1 cellular context compared by ENCODE assay signal in the genomic region with DNA sequence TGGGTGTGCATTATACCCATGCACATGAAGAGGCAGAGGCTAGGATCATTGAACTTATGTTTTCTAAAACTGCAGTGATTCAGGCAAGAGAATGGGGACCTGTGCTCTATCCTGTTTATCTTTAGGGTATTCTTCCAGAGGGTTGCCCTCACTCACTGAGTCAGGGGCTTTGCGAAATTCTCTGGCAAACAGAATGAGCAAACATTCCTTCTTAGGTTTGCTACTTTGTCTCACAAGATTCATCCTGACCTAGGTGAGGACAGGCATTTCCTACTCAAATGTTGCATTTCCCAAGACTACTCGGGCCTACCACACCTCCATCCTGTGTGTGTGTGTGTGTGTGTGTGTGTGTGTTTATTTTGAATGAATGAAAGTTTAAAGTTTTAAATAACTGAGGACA.
TF ChIP-seq lines count a peak whose summit lies in the region.

No MANE protein-coding gene starts in this region.

TF ChIP-seq in GM23338, 12 proteins besides CTCF, POLR2A, EP300 and RAD21 (continued from another document):
- TF ChIP-seq, protein P1, sequence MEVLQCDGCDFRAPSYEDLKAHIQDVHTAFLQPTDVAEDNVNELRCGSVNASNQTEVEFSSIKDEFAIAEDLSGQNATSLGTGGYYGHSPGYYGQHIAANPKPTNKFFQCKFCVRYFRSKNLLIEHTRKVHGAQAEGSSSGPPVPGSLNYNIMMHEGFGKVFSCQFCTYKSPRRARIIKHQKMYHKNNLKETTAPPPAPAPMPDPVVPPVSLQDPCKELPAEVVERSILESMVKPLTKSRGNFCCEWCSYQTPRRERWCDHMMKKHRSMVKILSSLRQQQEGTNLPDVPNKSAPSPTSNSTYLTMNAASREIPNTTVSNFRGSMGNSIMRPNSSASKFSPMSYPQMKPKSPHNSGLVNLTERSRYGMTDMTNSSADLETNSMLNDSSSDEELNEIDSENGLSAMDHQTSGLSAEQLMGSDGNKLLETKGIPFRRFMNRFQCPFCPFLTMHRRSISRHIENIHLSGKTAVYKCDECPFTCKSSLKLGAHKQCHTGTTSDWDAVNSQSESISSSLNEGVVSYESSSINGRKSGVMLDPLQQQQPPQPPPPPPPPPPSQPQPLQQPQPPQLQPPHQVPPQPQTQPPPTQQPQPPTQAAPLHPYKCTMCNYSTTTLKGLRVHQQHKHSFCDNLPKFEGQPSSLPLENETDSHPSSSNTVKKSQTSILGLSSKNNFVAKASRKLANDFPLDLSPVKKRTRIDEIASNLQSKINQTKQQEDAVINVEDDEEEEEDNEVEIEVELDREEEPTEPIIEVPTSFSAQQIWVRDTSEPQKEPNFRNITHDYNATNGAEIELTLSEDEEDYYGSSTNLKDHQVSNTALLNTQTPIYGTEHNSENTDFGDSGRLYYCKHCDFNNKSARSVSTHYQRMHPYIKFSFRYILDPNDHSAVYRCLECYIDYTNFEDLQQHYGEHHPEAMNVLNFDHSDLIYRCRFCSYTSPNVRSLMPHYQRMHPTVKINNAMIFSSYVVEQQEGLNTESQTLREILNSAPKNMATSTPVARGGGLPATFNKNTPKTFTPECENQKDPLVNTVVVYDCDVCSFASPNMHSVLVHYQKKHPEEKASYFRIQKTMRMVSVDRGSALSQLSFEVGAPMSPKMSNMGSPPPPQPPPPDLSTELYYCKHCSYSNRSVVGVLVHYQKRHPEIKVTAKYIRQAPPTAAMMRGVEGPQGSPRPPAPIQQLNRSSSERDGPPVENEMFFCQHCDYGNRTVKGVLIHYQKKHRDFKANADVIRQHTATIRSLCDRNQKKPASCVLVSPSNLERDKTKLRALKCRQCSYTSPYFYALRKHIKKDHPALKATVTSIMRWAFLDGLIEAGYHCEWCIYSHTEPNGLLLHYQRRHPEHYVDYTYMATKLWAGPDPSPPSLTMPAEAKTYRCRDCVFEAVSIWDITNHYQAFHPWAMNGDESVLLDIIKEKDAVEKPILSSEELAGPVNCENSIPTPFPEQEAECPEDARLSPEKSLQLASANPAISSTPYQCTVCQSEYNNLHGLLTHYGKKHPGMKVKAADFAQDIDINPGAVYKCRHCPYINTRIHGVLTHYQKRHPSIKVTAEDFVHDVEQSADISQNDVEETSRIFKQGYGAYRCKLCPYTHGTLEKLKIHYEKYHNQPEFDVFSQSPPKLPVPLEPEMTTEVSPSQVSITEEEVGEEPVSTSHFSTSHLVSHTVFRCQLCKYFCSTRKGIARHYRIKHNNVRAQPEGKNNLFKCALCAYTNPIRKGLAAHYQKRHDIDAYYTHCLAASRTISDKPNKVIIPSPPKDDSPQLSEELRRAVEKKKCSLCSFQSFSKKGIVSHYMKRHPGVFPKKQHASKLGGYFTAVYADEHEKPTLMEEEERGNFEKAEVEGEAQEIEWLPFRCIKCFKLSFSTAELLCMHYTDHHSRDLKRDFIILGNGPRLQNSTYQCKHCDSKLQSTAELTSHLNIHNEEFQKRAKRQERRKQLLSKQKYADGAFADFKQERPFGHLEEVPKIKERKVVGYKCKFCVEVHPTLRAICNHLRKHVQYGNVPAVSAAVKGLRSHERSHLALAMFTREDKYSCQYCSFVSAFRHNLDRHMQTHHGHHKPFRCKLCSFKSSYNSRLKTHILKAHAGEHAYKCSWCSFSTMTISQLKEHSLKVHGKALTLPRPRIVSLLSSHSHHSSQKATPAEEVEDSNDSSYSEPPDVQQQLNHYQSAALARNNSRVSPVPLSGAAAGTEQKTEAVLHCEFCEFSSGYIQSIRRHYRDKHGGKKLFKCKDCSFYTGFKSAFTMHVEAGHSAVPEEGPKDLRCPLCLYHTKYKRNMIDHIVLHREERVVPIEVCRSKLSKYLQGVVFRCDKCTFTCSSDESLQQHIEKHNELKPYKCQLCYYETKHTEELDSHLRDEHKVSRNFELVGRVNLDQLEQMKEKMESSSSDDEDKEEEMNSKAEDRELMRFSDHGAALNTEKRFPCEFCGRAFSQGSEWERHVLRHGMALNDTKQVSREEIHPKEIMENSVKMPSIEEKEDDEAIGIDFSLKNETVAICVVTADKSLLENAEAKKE (CRISPR knock-in tag; IDR thresholded peaks at IDR 0.05), result no peak
- TF ChIP-seq, protein P2, sequence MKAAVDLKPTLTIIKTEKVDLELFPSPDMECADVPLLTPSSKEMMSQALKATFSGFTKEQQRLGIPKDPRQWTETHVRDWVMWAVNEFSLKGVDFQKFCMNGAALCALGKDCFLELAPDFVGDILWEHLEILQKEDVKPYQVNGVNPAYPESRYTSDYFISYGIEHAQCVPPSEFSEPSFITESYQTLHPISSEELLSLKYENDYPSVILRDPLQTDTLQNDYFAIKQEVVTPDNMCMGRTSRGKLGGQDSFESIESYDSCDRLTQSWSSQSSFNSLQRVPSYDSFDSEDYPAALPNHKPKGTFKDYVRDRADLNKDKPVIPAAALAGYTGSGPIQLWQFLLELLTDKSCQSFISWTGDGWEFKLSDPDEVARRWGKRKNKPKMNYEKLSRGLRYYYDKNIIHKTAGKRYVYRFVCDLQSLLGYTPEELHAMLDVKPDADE (IDR thresholded peaks at IDR 0.05), result no peak
- TF ChIP-seq ZNF331 (CRISPR knock-in tag; IDR thresholded peaks at IDR 0.05; ENCODE audit: low read depth), result no peak
- no peak for TF ChIP-seq EZH2phosphoT487 (IDR thresholded peaks at IDR 0.05; ENCODE audit: unreplicated experiment)
TF ChIP-seq in GM23338: peak in this region for 0.
